ENCODE assay signal across 11 cellular contexts in the genomic region with DNA sequence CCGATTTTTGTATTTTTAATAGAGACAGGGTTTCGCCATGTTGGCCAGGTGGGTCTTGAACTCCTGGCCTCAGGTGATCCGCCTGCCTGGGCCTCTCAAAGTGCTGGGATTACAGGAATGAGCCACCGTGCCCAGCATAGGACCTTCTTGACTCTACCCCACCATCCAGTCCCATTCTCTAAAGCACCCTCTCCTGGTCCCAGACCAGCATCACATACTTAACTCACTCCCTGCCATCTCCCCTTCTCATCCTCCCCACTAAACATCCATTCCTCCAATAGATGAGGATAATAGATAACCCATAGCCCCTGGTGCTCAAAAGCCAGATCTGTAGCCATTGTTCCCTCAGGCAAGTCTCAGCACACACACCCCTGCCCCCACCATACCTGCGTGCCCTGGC. TPM values are rescaled to one million over a fixed set of nuclear protein-coding genes. Genes with fewer than 3 reads are reported as not detected.
DNase-seq lines count a peak whose midpoint lies in the region; ATAC-seq, FAIRE-seq and TF ChIP-seq lines count a peak whose summit lies in the region.
"Had no signal": no experiment of that assay in that cellular context is flagged by ENCODE, and none has a peak within 500 bp of the region (broad histone marks: within the 10 kb centered on the region; RNA-seq: fewer than 3 reads in every experiment).

No MANE protein-coding gene starts in this region.

- H3K4me3 ChIP-seq in A549 (no peak overlapping the region), prostate gland (no peak overlapping the region)
- H3K4me3 ChIP-seq: right atrium auricular region had no signal

- CTCF ChIA-PET in A549 (lab: Yijun Ruan, JAX): interaction anchor here (4.0 to 10.4 kb wide), 2 partner anchors 13 to 64 kb away, joined by 29 to 326 read pairs; a partner anchor contains a TSS
- CTCF ChIA-PET in activated CD4-positive, alpha-beta memory T cell treated with anti-CD3 and anti-CD28 coated beads, Interleukin-2, amount 10 ng/mL, durations not matched to agents 7 days and 5 days (lab: Charles Lee): interaction anchor here (3.7 to 4.1 kb wide), 2 partner anchors 19 to 69 kb away, joined by 29 to 78 read pairs; a partner anchor contains a TSS

- no peaks in the 10 kb centered on the region for H3K36me3 ChIP-seq in prostate gland

- TF ChIP-seq RAD21 in A549 (conservative IDR thresholded peaks at IDR 0.05 in 1 of 2, IDR thresholded peaks at IDR 0.05 in 1 of 2): no peak

- peaks cover 15% of the 10 kb centered on the region for H3K36me3 Mint-ChIP-seq in activated CD4-positive, alpha-beta memory T cell treated with anti-CD3 and anti-CD28 coated beads, Interleukin-2, amount 10 ng/mL, durations not matched to agents 7 days and 5 days (ENCODE audit: low read depth)

- peak overlapping the region; percentile 78 for H3K4me3 Mint-ChIP-seq in activated CD4-positive, alpha-beta memory T cell treated with anti-CD3 and anti-CD28 coated beads, Interleukin-2, amount 10 ng/mL, durations not matched to agents 7 days and 5 days

- no peak for ATAC-seq in A549

- intact Hi-C loops in prostate gland (cut with DNase I): loop anchor here (5.0 kb wide), 1 partner anchor 54 kb away; a partner anchor contains a TSS

- no peaks in the 10 kb centered on the region for H3K9me3 Mint-ChIP-seq in activated CD4-positive, alpha-beta memory T cell treated with anti-CD3 and anti-CD28 coated beads, Interleukin-2, amount 10 ng/mL, durations not matched to agents 7 days and 5 days

- no peak for TF ChIP-seq CTCF in A549 (IDR thresholded peaks at IDR 0.05)
- no peak for TF ChIP-seq CTCF in prostate gland (IDR thresholded peaks at IDR 0.05)

- peaks cover 21% of the 10 kb centered on the region for H3K4me1 ChIP-seq in A549
- peaks cover 12% of the 10 kb centered on the region for H3K4me1 ChIP-seq in prostate gland (replicated peaks)

- H3K27ac ChIP-seq in A549 (peak overlapping the region in 1 of 2 experiments; percentile 97; a peak in 1 of 6 replicates), prostate gland (no peak overlapping the region)
- H3K27ac ChIP-seq: right atrium auricular region had no signal

- no peak for FAIRE-seq in A549 (lab: Jason Lieb, UNC)

- no peaks in the 10 kb centered on the region for H3K27me3 ChIP-seq in prostate gland (replicated peaks; ENCODE audit: insufficient read depth)
- H3K27me3 ChIP-seq: right atrium auricular region had no signal

- peak overlapping the region; percentile 88 for H3K4me2 ChIP-seq in A549

- WGBS in A549 (ENCODE audit: missing lambda C conversion rate): 92% methylated on average over 5 of the region's 5 CpGs
- WGBS in prostate gland: 71% methylated on average over 5 of the region's 5 CpGs

- no peak overlapping the region for H3K27ac Mint-ChIP-seq in activated CD4-positive, alpha-beta memory T cell treated with anti-CD3 and anti-CD28 coated beads, Interleukin-2, amount 10 ng/mL, durations not matched to agents 7 days and 5 days

- peaks cover 41% of the 10 kb centered on the region for H3K4me1 Mint-ChIP-seq in activated CD4-positive, alpha-beta memory T cell treated with anti-CD3 and anti-CD28 coated beads, Interleukin-2, amount 10 ng/mL, durations not matched to agents 7 days and 5 days

- no peaks in the 10 kb centered on the region for H3K9me3 ChIP-seq in A549
- no peaks in the 10 kb centered on the region for H3K9me3 ChIP-seq in prostate gland
- H3K9me3 ChIP-seq: right atrium auricular region had no signal

- DNase-seq in A549 (ENCODE audit: low read depth in 1 of 2, low spot score in 1 of 2) (no peak), ELF-1 (ENCODE audit: low read depth, low spot score) (peak; percentile 71), hepatic stellate cell (ENCODE audit: low spot score) (peak; percentile 29), NCI-H187 treated with DMSO at 0.1 percent for 48 hours (lab: John Stamatoyannopoulos, UW) (no peak), prostate gland (ENCODE audit: low spot score) (no peak), cerebellar nuclear complex (lab: John Stamatoyannopoulos, UW) (no peak), islet precursor cell (no peak)
- no peak for DNase-seq in activated CD4-positive, alpha-beta memory T cell treated with anti-CD3 and anti-CD28 coated beads, Interleukin-2, amount 10 ng/mL, durations not matched to agents 7 days and 5 days
- DNase-seq: activated effector memory CD4-positive, alpha-beta T cell treated with Interleukin-2 at 50 U/mL for 16 hours; GF-D8 had no signal

- TF ChIP-seq POLR2A in A549 (IDR thresholded peaks at IDR 0.05; ENCODE audit: low read length) (no peak), prostate gland (IDR thresholded peaks at IDR 0.05) (no peak)

- POLR2A ChIA-PET in A549 (lab: Yijun Ruan, JAX): no interaction called here
- POLR2A ChIA-PET in activated CD4-positive, alpha-beta memory T cell treated with anti-CD3 and anti-CD28 coated beads, Interleukin-2, amount 10 ng/mL, durations not matched to agents 7 days and 5 days (lab: Charles Lee): interaction anchor here (0.8 to 4.8 kb wide), 2 partner anchors 8 to 9 kb away, joined by 3 to 26 read pairs; a partner anchor contains a TSS

- H3K27me3 Mint-ChIP-seq in activated CD4-positive, alpha-beta memory T cell treated with anti-CD3 and anti-CD28 coated beads, Interleukin-2, amount 10 ng/mL, durations not matched to agents 7 days and 5 days: no peaks in the 10 kb centered on the region

- TF ChIP-seq EP300 in A549 (IDR thresholded peaks at IDR 0.05): no peak

TF ChIP-seq in A549, 52 proteins besides CTCF, POLR2A, EP300 and RAD21 (continues in another document):
- TF ChIP-seq ESRRA (IDR thresholded peaks at IDR 0.05; ENCODE audit: borderline replicate concordance, low read length) (no peak), ZSCAN20 (CRISPR knock-in tag; IDR thresholded peaks at IDR 0.05) (no peak)
- TF ChIP-seq, protein P1, sequence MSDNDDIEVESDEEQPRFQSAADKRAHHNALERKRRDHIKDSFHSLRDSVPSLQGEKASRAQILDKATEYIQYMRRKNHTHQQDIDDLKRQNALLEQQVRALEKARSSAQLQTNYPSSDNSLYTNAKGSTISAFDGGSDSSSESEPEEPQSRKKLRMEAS (IDR thresholded peaks at IDR 0.05): no peak

RNA-seq across cellular contexts. Expression of a gene that starts 2.1 kb away (rescaled TPM):
- polyA plus RNA-seq in A549 (2011; rRNA removed) (8.4 and 10.7 TPM in 2 replicates), A549 (2017; fragmentation: RNase III; extraction: RNeasy Plus Mini Kit Qiagen cat#74134 plus additional on column Dnase treatment) (22.4 to 29.5 TPM (median 27.3 TPM) in 3 replicates)
- 20.4 and 27.3 TPM in 2 replicates for polyA plus RNA-seq in A549 (2012; cell fraction: cytosol; rRNA removed)
- 26.3 and 37.8 TPM in 2 replicates for polyA plus RNA-seq in A549 (2012; cell fraction: nucleus; rRNA removed)
- polyA minus RNA-seq in A549 (2011; rRNA and poly(A)+ RNA removed): 8.3 and 8.4 TPM in 2 replicates
- total RNA-seq in activated CD4-positive, alpha-beta memory T cell treated with anti-CD3 and anti-CD28 coated beads, Interleukin-2, amount 10 ng/mL, durations not matched to agents 7 days and 5 days: 10 to 100 TPM; 26.3 to 27.3 TPM
- total RNA-seq in prostate gland: 10 to 100 TPM; 19.6 to 24.3 TPM

RNA-seq across cellular contexts. Expression of a gene that starts 9.0 kb away (rescaled TPM):
- 135 and 147 TPM in 2 replicates for polyA plus RNA-seq in A549 (2011; rRNA removed)
- polyA plus RNA-seq in A549 (2012; cell fraction: cytosol; rRNA removed): 165 and 207 TPM in 2 replicates
- polyA plus RNA-seq in A549 (2012; cell fraction: nucleus; rRNA removed): 170 and 184 TPM in 2 replicates
- 73.1 to 78.1 TPM (median 75.9 TPM) in 3 replicates for polyA plus RNA-seq in A549 (2017; fragmentation: RNase III; extraction: RNeasy Plus Mini Kit Qiagen cat#74134 plus additional on column Dnase treatment)
- 116 and 132 TPM in 2 replicates for polyA minus RNA-seq in A549 (2011; rRNA and poly(A)+ RNA removed)
- 10 to 100 TPM; 87.5 to 91.9 TPM for total RNA-seq in activated CD4-positive, alpha-beta memory T cell treated with anti-CD3 and anti-CD28 coated beads, Interleukin-2, amount 10 ng/mL, durations not matched to agents 7 days and 5 days
- 10 to 100 TPM; 84.1 to 97.8 TPM for total RNA-seq in prostate gland

RNA-seq across cellular contexts. Expression of a gene that starts 20.1 kb away (rescaled TPM):
- polyA plus RNA-seq in A549 (2011; rRNA removed) (45.7 and 51.0 TPM in 2 replicates), A549 (2017; fragmentation: RNase III; extraction: RNeasy Plus Mini Kit Qiagen cat#74134 plus additional on column Dnase treatment) (32.4 to 37.9 TPM (median 37.5 TPM) in 3 replicates)
- polyA plus RNA-seq in A549 (2012; cell fraction: cytosol; rRNA removed): 39.6 and 41.6 TPM in 2 replicates
- polyA plus RNA-seq in A549 (2012; cell fraction: nucleus; rRNA removed): 201 and 245 TPM in 2 replicates
- polyA minus RNA-seq in A549 (2011; rRNA and poly(A)+ RNA removed): 56.3 and 70.0 TPM in 2 replicates
- 10 to 100 TPM; 78.0 to 82.0 TPM for total RNA-seq in activated CD4-positive, alpha-beta memory T cell treated with anti-CD3 and anti-CD28 coated beads, Interleukin-2, amount 10 ng/mL, durations not matched to agents 7 days and 5 days
- 10 to 100 TPM; 28.1 to 56.5 TPM for total RNA-seq in prostate gland

RNA-seq across cellular contexts. Expression of a gene that starts 24.1 kb away (rescaled TPM):
- polyA plus RNA-seq in A549 (2011; rRNA removed): 4.1 and 7.3 TPM in 2 replicates
- 7.7 and 10.1 TPM in 2 replicates for polyA plus RNA-seq in A549 (2012; cell fraction: cytosol; rRNA removed)
- polyA plus RNA-seq in A549 (2012; cell fraction: nucleus; rRNA removed): 45.2 and 51.9 TPM in 2 replicates
- 5.3 to 8.1 TPM (median 7.6 TPM) in 3 replicates for polyA plus RNA-seq in A549 (2017; fragmentation: RNase III; extraction: RNeasy Plus Mini Kit Qiagen cat#74134 plus additional on column Dnase treatment)
- 6.4 and 14.3 TPM in 2 replicates for polyA minus RNA-seq in A549 (2011; rRNA and poly(A)+ RNA removed)
- 1 to 10 TPM; 3.7 to 4.9 TPM for total RNA-seq in activated CD4-positive, alpha-beta memory T cell treated with anti-CD3 and anti-CD28 coated beads, Interleukin-2, amount 10 ng/mL, durations not matched to agents 7 days and 5 days
- 1 to 10 TPM; 1.9 to 2.6 TPM for total RNA-seq in prostate gland

RNA-seq across cellular contexts. Expression of a gene that starts 44.7 kb away (rescaled TPM):
- polyA plus RNA-seq in A549 (2011; rRNA removed) (53.4 and 73.9 TPM in 2 replicates), A549 (2017; fragmentation: RNase III; extraction: RNeasy Plus Mini Kit Qiagen cat#74134 plus additional on column Dnase treatment) (64.5 to 67.2 TPM (median 67.1 TPM) in 3 replicates)
- 113 and 130 TPM in 2 replicates for polyA plus RNA-seq in A549 (2012; cell fraction: cytosol; rRNA removed)
- polyA plus RNA-seq in A549 (2012; cell fraction: nucleus; rRNA removed): 143 and 156 TPM in 2 replicates
- polyA minus RNA-seq in A549 (2011; rRNA and poly(A)+ RNA removed): 60.0 and 63.1 TPM in 2 replicates
- total RNA-seq in activated CD4-positive, alpha-beta memory T cell treated with anti-CD3 and anti-CD28 coated beads, Interleukin-2, amount 10 ng/mL, durations not matched to agents 7 days and 5 days: 10 to 100 TPM; 41.2 to 43.1 TPM
- total RNA-seq in prostate gland: 10 to 100 TPM; 49.6 to 57.1 TPM

Comparison
In these comparisons a context has a peak if more than half of its experiments do, and no peak if none do; other contexts are left out.
1. DNase-seq: peak in ELF-1 (single experiment) and hepatic stellate cell (single experiment); none in A549 (0 of 2), activated CD4-positive, alpha-beta memory T cell treated with anti-CD3 and anti-CD28 coated beads, Interleukin-2, amount 10 ng/mL, durations not matched to agents 7 days and 5 days (single experiment), NCI-H187 treated with DMSO at 0.1 percent for 48 hours (single experiment), prostate gland (single experiment), cerebellar nuclear complex (0 of 2) and islet precursor cell (single experiment).